16 cellular contexts compared by ENCODE assay signal in the genomic region with DNA sequence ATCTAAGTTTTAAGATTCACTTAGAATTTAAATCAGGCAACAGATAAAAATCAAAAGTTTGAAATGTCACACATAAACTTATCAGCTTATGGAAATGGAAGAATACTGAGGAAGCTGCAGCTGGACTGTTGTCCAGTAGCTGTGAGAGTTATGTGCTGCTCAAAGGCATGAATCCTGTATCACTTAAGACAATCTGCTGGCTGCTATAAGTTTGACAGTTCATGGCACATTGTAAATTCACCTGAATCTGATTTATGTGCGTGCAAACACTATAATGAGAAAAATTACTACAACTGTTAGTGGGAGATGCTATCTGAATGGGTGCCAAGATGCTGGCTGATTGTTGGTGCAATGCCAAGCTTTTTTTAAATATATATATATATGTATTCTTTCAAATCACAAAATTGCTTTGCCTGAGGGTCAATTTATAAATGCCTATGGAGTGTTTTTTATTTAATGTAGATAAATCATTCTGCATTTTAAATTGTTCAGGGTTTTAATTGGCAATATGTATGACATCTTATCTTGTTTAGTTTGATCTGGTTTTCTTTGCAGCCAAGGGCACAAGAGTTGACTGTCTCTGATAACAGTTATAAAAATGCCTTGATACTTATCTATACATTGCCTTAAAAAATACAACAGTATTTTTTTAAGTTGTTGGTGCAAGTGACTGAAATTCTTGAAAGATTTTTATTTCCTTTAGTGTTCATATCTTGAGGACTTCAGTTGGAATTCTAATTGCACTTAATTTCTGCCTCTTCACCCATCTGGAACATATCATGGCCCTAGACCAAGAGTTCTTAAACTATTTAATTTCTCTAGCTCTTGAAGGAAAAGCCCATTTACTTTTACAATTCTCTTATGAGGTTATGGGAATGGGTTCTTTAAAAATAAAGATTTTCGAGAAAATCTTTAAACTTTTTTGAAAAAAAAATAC. TPM values are rescaled to one million over a fixed set of nuclear protein-coding genes. Genes with fewer than 3 reads are reported as not detected.
"Had no signal": no experiment of that assay in that cellular context is flagged by ENCODE, and none has a peak within 500 bp of the region (broad histone marks: within the 10 kb centered on the region; RNA-seq: fewer than 3 reads in every experiment).

No MANE protein-coding gene starts in this region.

- H3K36me3 Mint-ChIP-seq: natural killer cell; stimulated activated naive B cell treated with anti-CD40 and anti-IgM and Interleukin-4, amounts not matched to agents 10 μg/mL and 1 μg/mL and 100 μg/mL, for 72 hours had no signal

- H3K4me3 ChIP-seq: adrenal gland, colonic mucosa, esophagus squamous epithelium had no signal

- DNase-seq: activated B cell treated with CpG ODN at 0.5 μM for 24 hours; activated CD4-positive, alpha-beta T cell treated with anti-CD3 and anti-CD28 coated beads, Interleukin-2, amount 10 ng/mL, durations not matched to agents 24 days and 14 days; activated CD8-positive, alpha-beta memory T cell treated with anti-CD3 and anti-CD28 coated beads for 24 hours; activated naive CD4-positive, alpha-beta T cell treated with Interleukin-2 at 50 U/mL for 16 hours; adrenal gland; colonic mucosa; esophagus squamous epithelium; foreskin melanocyte; head of caudate nucleus; left colon; natural killer cell; posterior cingulate gyrus; right cardiac atrium; small intestine; stimulated activated naive B cell treated with anti-CD40 and anti-IgM and Interleukin-4, amounts not matched to agents 10 μg/mL and 1 μg/mL and 100 μg/mL, for 72 hours; trophoblast cell had no signal

- H3K4me3 Mint-ChIP-seq: activated B cell treated with CpG ODN at 0.5 μM for 24 hours; activated CD4-positive, alpha-beta T cell treated with anti-CD3 and anti-CD28 coated beads, Interleukin-2, amount 10 ng/mL, durations not matched to agents 24 days and 14 days; natural killer cell; stimulated activated naive B cell treated with anti-CD40 and anti-IgM and Interleukin-4, amounts not matched to agents 10 μg/mL and 1 μg/mL and 100 μg/mL, for 72 hours had no signal

- ATAC-seq: left colon; natural killer cell; right cardiac atrium; stimulated activated naive B cell treated with anti-CD40 and anti-IgM and Interleukin-4, amounts not matched to agents 10 μg/mL and 1 μg/mL and 100 μg/mL, for 72 hours had no signal

- H3K27me3 ChIP-seq: adrenal gland, colonic mucosa, esophagus squamous epithelium had no signal

- H3K27ac Mint-ChIP-seq: activated B cell treated with CpG ODN at 0.5 μM for 24 hours; activated CD4-positive, alpha-beta T cell treated with anti-CD3 and anti-CD28 coated beads, Interleukin-2, amount 10 ng/mL, durations not matched to agents 24 days and 14 days; natural killer cell; stimulated activated naive B cell treated with anti-CD40 and anti-IgM and Interleukin-4, amounts not matched to agents 10 μg/mL and 1 μg/mL and 100 μg/mL, for 72 hours had no signal

- H3K4me1 Mint-ChIP-seq: activated B cell treated with CpG ODN at 0.5 μM for 24 hours; activated CD4-positive, alpha-beta T cell treated with anti-CD3 and anti-CD28 coated beads, Interleukin-2, amount 10 ng/mL, durations not matched to agents 24 days and 14 days; natural killer cell; stimulated activated naive B cell treated with anti-CD40 and anti-IgM and Interleukin-4, amounts not matched to agents 10 μg/mL and 1 μg/mL and 100 μg/mL, for 72 hours had no signal

- H3K9me3 ChIP-seq: adrenal gland, colonic mucosa, esophagus squamous epithelium had no signal

- H3K27ac ChIP-seq: adrenal gland, colonic mucosa, esophagus squamous epithelium had no signal

- H3K36me3 ChIP-seq: adrenal gland, colonic mucosa, esophagus squamous epithelium had no signal

- H3K9me3 Mint-ChIP-seq: activated B cell treated with CpG ODN at 0.5 μM for 24 hours; activated CD4-positive, alpha-beta T cell treated with anti-CD3 and anti-CD28 coated beads, Interleukin-2, amount 10 ng/mL, durations not matched to agents 24 days and 14 days; natural killer cell; stimulated activated naive B cell treated with anti-CD40 and anti-IgM and Interleukin-4, amounts not matched to agents 10 μg/mL and 1 μg/mL and 100 μg/mL, for 72 hours had no signal

RNA-seq across cellular contexts. Expression of a gene that starts 48.7 kb away (rescaled TPM):
- total RNA-seq: activated B cell treated with CpG ODN at 0.5 μM for 24 hours; activated CD4-positive, alpha-beta T cell treated with anti-CD3 and anti-CD28 coated beads, Interleukin-2, amount 10 ng/mL, durations not matched to agents 24 days and 14 days had no signal
